In genomic region chr4:148116264-148116663, GRCh38 we compare ENCODE assay signal across 13 cellular contexts.
DNase-seq lines count a peak whose midpoint lies in the region; FAIRE-seq and TF ChIP-seq lines count a peak whose summit lies in the region.
"Had no signal": no experiment of that assay in that cellular context is flagged by ENCODE, and none has a peak within 500 bp of the region (broad histone marks: within the 10 kb centered on the region; RNA-seq: fewer than 3 reads in every experiment).

No MANE protein-coding gene starts in this region.

- H3K9ac ChIP-seq in astrocyte (ENCODE audit: low read length): no peak overlapping the region

- CTCF ChIA-PET in activated naive CD4-positive, alpha-beta T cell treated with anti-CD3 and anti-CD28 coated beads for 36 hours (lab: Charles Lee): no interaction called here

- H3K4me3 ChIP-seq in astrocyte (ENCODE audit: insufficient read depth, low read depth, low read length): no peak overlapping the region

- H3K9me3 Mint-ChIP-seq in astrocyte (ENCODE audit: unreplicated experiment): peaks cover 2% of the 10 kb centered on the region
- no peaks in the 10 kb centered on the region for H3K9me3 Mint-ChIP-seq in activated naive CD4-positive, alpha-beta T cell treated with anti-CD3 and anti-CD28 coated beads for 36 hours

- in situ Hi-C loops in KBM-7 (cut with MboI; ENCODE audit: low pct_unique_long_range_greater_than_20kb, low sequenced_read_pairs): no loop called here

- H3K4me1 ChIP-seq in astrocyte (ENCODE audit: insufficient read depth, low read length): peaks cover 12% of the 10 kb centered on the region
- H3K4me1 ChIP-seq: BE2C had no signal

- H3K4me3 Mint-ChIP-seq in astrocyte (ENCODE audit: unreplicated experiment): no peak overlapping the region
- no peak overlapping the region for H3K4me3 Mint-ChIP-seq in activated naive CD4-positive, alpha-beta T cell treated with anti-CD3 and anti-CD28 coated beads for 36 hours
- H3K4me3 Mint-ChIP-seq: naive B cell had no signal

- no peak overlapping the region for H2AFZ ChIP-seq in astrocyte (ENCODE audit: low read depth, low read length)

- intact Hi-C loops in activated naive CD4-positive, alpha-beta T cell treated with anti-CD3 and anti-CD28 coated beads for 36 hours (cut with micrococcal nuclease): no loop called here

- peak; percentile 14 for DNase-seq in AG08395 (ENCODE audit: low spot score)
- DNase-seq in KBM-7: peak; percentile 3
- peak; percentile 64 for DNase-seq in astrocyte (ENCODE audit: low read depth)
- peak; percentile 87 for DNase-seq in iris pigment epithelial cell (ENCODE audit: low read depth)
- no peak for DNase-seq in activated naive CD4-positive, alpha-beta T cell treated with anti-CD3 and anti-CD28 coated beads for 36 hours
- no peak for DNase-seq in LoVo (ENCODE audit: low spot score)
- no peak for DNase-seq in stimulated activated CD4-positive, alpha-beta T cell treated with anti-CD3 and anti-CD28 coated beads, Interleukin-15, amount 100 ng/mL, for 24 hours
- DNase-seq in frontal cortex (ENCODE audit: low spot score in 2 of 2): no peak
- DNase-seq: BE2C, naive B cell, Right ventricle myocardium superior had no signal

- H3K27me3 Mint-ChIP-seq in astrocyte (ENCODE audit: low read depth, unreplicated experiment): peaks cover 2% of the 10 kb centered on the region
- H3K27me3 Mint-ChIP-seq in activated naive CD4-positive, alpha-beta T cell treated with anti-CD3 and anti-CD28 coated beads for 36 hours (ENCODE audit: low read depth): no peaks in the 10 kb centered on the region
- H3K27me3 Mint-ChIP-seq: naive B cell had no signal

- H3K9me3 ChIP-seq in astrocyte (ENCODE audit: insufficient read depth, low read depth, low read length): no peaks in the 10 kb centered on the region
- H3K9me3 ChIP-seq: BE2C had no signal

- FAIRE-seq in astrocyte (lab: Jason Lieb, UNC) (no peak), frontal cortex (lab: Jason Lieb, UNC) (no peak)
- FAIRE-seq: G401.6, TTC549 had no signal

- no peak overlapping the region for H3K27ac ChIP-seq in astrocyte (ENCODE audit: low read depth, low read length)

- no peak overlapping the region for H3K4me2 ChIP-seq in astrocyte (ENCODE audit: low read length)

- peaks cover 18% of the 10 kb centered on the region for H3K4me1 Mint-ChIP-seq in astrocyte (ENCODE audit: low read depth, unreplicated experiment)
- H3K4me1 Mint-ChIP-seq in activated naive CD4-positive, alpha-beta T cell treated with anti-CD3 and anti-CD28 coated beads for 36 hours (ENCODE audit: low read depth): peaks cover 52% of the 10 kb centered on the region

- H3K36me3 Mint-ChIP-seq in astrocyte (ENCODE audit: low read depth, unreplicated experiment): no peaks in the 10 kb centered on the region
- H3K36me3 Mint-ChIP-seq in activated naive CD4-positive, alpha-beta T cell treated with anti-CD3 and anti-CD28 coated beads for 36 hours (ENCODE audit: low read depth): peaks cover 24% of the 10 kb centered on the region

- H3K79me2 ChIP-seq in astrocyte (ENCODE audit: insufficient read depth, low read length): no peaks in the 10 kb centered on the region

- no peak for TF ChIP-seq CTCF in astrocyte (IDR thresholded peaks at IDR 0.05; ENCODE audit: insufficient read depth, low read depth, low read length)

- no peaks in the 10 kb centered on the region for H4K20me1 ChIP-seq in astrocyte (ENCODE audit: insufficient read depth, low read length)

- no peak overlapping the region for H3K27ac Mint-ChIP-seq in astrocyte (ENCODE audit: unreplicated experiment)
- no peak overlapping the region for H3K27ac Mint-ChIP-seq in activated naive CD4-positive, alpha-beta T cell treated with anti-CD3 and anti-CD28 coated beads for 36 hours
- H3K27ac Mint-ChIP-seq: naive B cell had no signal

- no peaks in the 10 kb centered on the region for H3K27me3 ChIP-seq in astrocyte (ENCODE audit: insufficient read depth, low read length)
- H3K27me3 ChIP-seq: BE2C had no signal

- H3K36me3 ChIP-seq in astrocyte (ENCODE audit: insufficient read depth, low read length): no peaks in the 10 kb centered on the region
- H3K36me3 ChIP-seq: BE2C had no signal

Comparison
In these comparisons a context has a peak if more than half of its experiments do, and no peak if none do; other contexts are left out.
1. DNase-seq: peak in AG08395 (single experiment), KBM-7 (single experiment), astrocyte (single experiment) and iris pigment epithelial cell (single experiment); none in activated naive CD4-positive, alpha-beta T cell treated with anti-CD3 and anti-CD28 coated beads for 36 hours (single experiment), LoVo (single experiment), stimulated activated CD4-positive, alpha-beta T cell treated with anti-CD3 and anti-CD28 coated beads, Interleukin-15, amount 100 ng/mL, for 24 hours (single experiment) and frontal cortex (0 of 2).